Comparison of ENCODE assay signal across 6 cellular contexts in the genomic region with DNA sequence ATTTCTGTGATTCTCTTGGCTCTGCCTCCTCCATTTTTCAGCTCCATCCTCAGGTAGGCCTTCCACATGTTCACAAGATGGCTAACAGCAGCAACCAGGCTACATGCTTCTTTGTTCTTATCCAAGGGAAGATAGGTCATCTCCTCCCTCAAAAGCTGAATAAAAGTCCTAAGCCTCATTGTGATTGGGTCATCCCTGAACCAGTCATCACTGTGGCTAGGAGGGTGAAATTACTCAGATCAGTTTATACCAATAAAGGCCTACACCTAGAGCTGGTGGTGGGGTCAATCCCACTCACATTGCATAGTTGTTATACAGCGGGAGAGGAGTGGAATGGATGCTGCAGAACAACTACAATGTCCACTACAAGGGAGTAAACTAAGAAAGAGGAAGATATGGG. TPM values are rescaled to one million over a fixed set of nuclear protein-coding genes. Genes with fewer than 3 reads are reported as not detected.
DNase-seq lines count a peak whose midpoint lies in the region; ATAC-seq, FAIRE-seq and TF ChIP-seq lines count a peak whose summit lies in the region.
"Not testable (repeated sequence)": the region's sequence is repeated elsewhere in the genome, so short reads cannot be mapped to it uniquely, and the experiment has no call there.

No MANE protein-coding gene starts in this region.

- not testable (repeated sequence) for H3K36me3 Mint-ChIP-seq in activated CD4-positive, alpha-beta T cell treated with anti-CD3 and anti-CD28 coated beads for 36 hours (ENCODE audit: low read depth); activated naive CD8-positive, alpha-beta T cell treated with anti-CD3 and anti-CD28 coated beads, Interleukin-2, amount 50 U/mL, for 24 hours (ENCODE audit: low read depth); stimulated activated effector memory CD8-positive, alpha-beta T cell treated with anti-CD3 and anti-CD28 coated beads, Interleukin-12 subunit alpha, Interleukin-12 subunit beta, amount 100 ng/mL, for 72 hours

- H3K9me3 Mint-ChIP-seq in activated CD4-positive, alpha-beta T cell treated with anti-CD3 and anti-CD28 coated beads for 36 hours (ENCODE audit: low read depth); activated naive CD8-positive, alpha-beta T cell treated with anti-CD3 and anti-CD28 coated beads, Interleukin-2, amount 50 U/mL, for 24 hours; stimulated activated effector memory CD8-positive, alpha-beta T cell treated with anti-CD3 and anti-CD28 coated beads, Interleukin-12 subunit alpha, Interleukin-12 subunit beta, amount 100 ng/mL, for 72 hours: not testable (repeated sequence)

- not testable (repeated sequence) for H3K4me1 ChIP-seq in A549

- not testable (repeated sequence) for DNase-seq in A549 (ENCODE audit: low read depth in 1 of 2, low spot score in 1 of 2); GM12892 (ENCODE audit: insufficient read length); activated CD4-positive, alpha-beta T cell treated with anti-CD3 and anti-CD28 coated beads for 36 hours; activated naive CD8-positive, alpha-beta T cell treated with anti-CD3 and anti-CD28 coated beads, Interleukin-2, amount 50 U/mL, for 24 hours; bronchial epithelial cell (ENCODE audit: low read depth); stimulated activated effector memory CD8-positive, alpha-beta T cell treated with anti-CD3 and anti-CD28 coated beads, Interleukin-12 subunit alpha, Interleukin-12 subunit beta, amount 100 ng/mL, for 72 hours (ENCODE audit: low spot score in 2 of 2)

- POLR2A ChIA-PET in A549 (lab: Yijun Ruan, JAX) = not testable (repeated sequence)
- POLR2A ChIA-PET in activated CD4-positive, alpha-beta T cell treated with anti-CD3 and anti-CD28 coated beads for 36 hours (lab: Charles Lee) = interaction anchor here (0.6 kb wide), 1 partner anchor 49 kb away, joined by 4 read pairs; no protein-coding TSS in a partner anchor

- not testable (repeated sequence) for TF ChIP-seq POLR2A in A549 (IDR thresholded peaks at IDR 0.05; ENCODE audit: low read length); GM12892 (IDR thresholded peaks at IDR 0.05; ENCODE audit: low read depth, low read length)

- TF ChIP-seq RAD21 in A549 (conservative IDR thresholded peaks at IDR 0.05 in 1 of 2, IDR thresholded peaks at IDR 0.05 in 1 of 2) = not testable (repeated sequence)

- CTCF ChIA-PET in A549 (lab: Yijun Ruan, JAX); activated CD4-positive, alpha-beta T cell treated with anti-CD3 and anti-CD28 coated beads for 36 hours (lab: Charles Lee): not testable (repeated sequence)

- not testable (repeated sequence) for H3K9me3 ChIP-seq in A549

- H3K4me1 Mint-ChIP-seq in activated CD4-positive, alpha-beta T cell treated with anti-CD3 and anti-CD28 coated beads for 36 hours; activated naive CD8-positive, alpha-beta T cell treated with anti-CD3 and anti-CD28 coated beads, Interleukin-2, amount 50 U/mL, for 24 hours; stimulated activated effector memory CD8-positive, alpha-beta T cell treated with anti-CD3 and anti-CD28 coated beads, Interleukin-12 subunit alpha, Interleukin-12 subunit beta, amount 100 ng/mL, for 72 hours: not testable (repeated sequence)

- not testable (repeated sequence) for H3K36me3 ChIP-seq in bronchial epithelial cell (ENCODE audit: control insufficient read depth, insufficient read depth, low read length)

- intact Hi-C loops in activated CD4-positive, alpha-beta T cell treated with anti-CD3 and anti-CD28 coated beads for 36 hours (cut with DNase I, micrococcal nuclease) = not testable (repeated sequence)

- not testable (repeated sequence) for H3K4me3 ChIP-seq in A549; bronchial epithelial cell (ENCODE audit: low read depth, low read length)

- FAIRE-seq in A549 (lab: Jason Lieb, UNC) = peak; percentile 90
- peak; percentile 81 for FAIRE-seq in GM12892 (lab: Jason Lieb, UNC)
- peak; percentile 13 for FAIRE-seq in bronchial epithelial cell (lab: Jason Lieb, UNC)

- TF ChIP-seq EP300 in A549 (IDR thresholded peaks at IDR 0.05) = not testable (repeated sequence)

- WGBS in A549 (ENCODE audit: missing lambda C conversion rate) = 92% methylated on average over 1 of the region's 1 CpG

- H3K4me2 ChIP-seq in A549 = not testable (repeated sequence)

- TF ChIP-seq CTCF in A549 (IDR thresholded peaks at IDR 0.05); bronchial epithelial cell (IDR thresholded peaks at IDR 0.05; ENCODE audit: insufficient read depth, low read length, severe bottlenecking): not testable (repeated sequence)

- H3K27ac Mint-ChIP-seq in activated CD4-positive, alpha-beta T cell treated with anti-CD3 and anti-CD28 coated beads for 36 hours; activated naive CD8-positive, alpha-beta T cell treated with anti-CD3 and anti-CD28 coated beads, Interleukin-2, amount 50 U/mL, for 24 hours; stimulated activated effector memory CD8-positive, alpha-beta T cell treated with anti-CD3 and anti-CD28 coated beads, Interleukin-12 subunit alpha, Interleukin-12 subunit beta, amount 100 ng/mL, for 72 hours: not testable (repeated sequence)

- not testable (repeated sequence) for H3K27me3 ChIP-seq in bronchial epithelial cell (ENCODE audit: control insufficient read depth, insufficient read depth, low read length)

- H3K27ac ChIP-seq in A549 = not testable (repeated sequence)

- not testable (repeated sequence) for H3K4me3 Mint-ChIP-seq in activated CD4-positive, alpha-beta T cell treated with anti-CD3 and anti-CD28 coated beads for 36 hours; activated naive CD8-positive, alpha-beta T cell treated with anti-CD3 and anti-CD28 coated beads, Interleukin-2, amount 50 U/mL, for 24 hours; stimulated activated effector memory CD8-positive, alpha-beta T cell treated with anti-CD3 and anti-CD28 coated beads, Interleukin-12 subunit alpha, Interleukin-12 subunit beta, amount 100 ng/mL, for 72 hours

- not testable (repeated sequence) for H3K27me3 Mint-ChIP-seq in activated CD4-positive, alpha-beta T cell treated with anti-CD3 and anti-CD28 coated beads for 36 hours; activated naive CD8-positive, alpha-beta T cell treated with anti-CD3 and anti-CD28 coated beads, Interleukin-2, amount 50 U/mL, for 24 hours

- not testable (repeated sequence) for ATAC-seq in A549
- peak; percentile 26 for ATAC-seq in activated CD4-positive, alpha-beta T cell treated with anti-CD3 and anti-CD28 coated beads for 36 hours
- ATAC-seq in activated naive CD8-positive, alpha-beta T cell treated with anti-CD3 and anti-CD28 coated beads, Interleukin-2, amount 50 U/mL, for 24 hours = peak; percentile 65
- ATAC-seq in stimulated activated effector memory CD8-positive, alpha-beta T cell treated with anti-CD3 and anti-CD28 coated beads, Interleukin-12 subunit alpha, Interleukin-12 subunit beta, amount 100 ng/mL, for 72 hours = peak; percentile 51

RNA-seq across cellular contexts. Expression of a gene that starts 56.0 kb away (rescaled TPM):
- polyA plus RNA-seq in A549 (2011; rRNA removed) = 85.4 and 100 TPM in 2 replicates
- 46.2 and 48.1 TPM in 2 replicates for polyA plus RNA-seq in A549 (2012; cell fraction: cytosol; rRNA removed)
- 55.1 and 84.6 TPM in 2 replicates for polyA plus RNA-seq in A549 (2012; cell fraction: nucleus; rRNA removed)
- 72.1 to 79.4 TPM (median 76.7 TPM) in 3 replicates for polyA plus RNA-seq in A549 (2017; fragmentation: RNase III; extraction: RNeasy Plus Mini Kit Qiagen cat#74134 plus additional on column Dnase treatment)
- 76.7 and 87.6 TPM in 2 replicates for polyA minus RNA-seq in A549 (2011; rRNA and poly(A)+ RNA removed)
- polyA plus RNA-seq in GM12892 (2012; ENCODE audit: missing spikeins) = 60.2 TPM
- 100 to 1,000 TPM; 155 to 190 TPM for total RNA-seq in activated CD4-positive, alpha-beta T cell treated with anti-CD3 and anti-CD28 coated beads for 36 hours
- 9.0 and 15.0 TPM in 2 replicates for total RNA-seq in bronchial epithelial cell

RNA-seq across cellular contexts. Expression of a gene that starts 56.2 kb away (rescaled TPM):
- 0.52 and 0.73 TPM in 2 replicates for polyA plus RNA-seq in A549 (2011; rRNA removed)
- polyA plus RNA-seq in A549 (2012; cell fraction: cytosol; rRNA removed) = 0.24 and 0.29 TPM in 2 replicates
- 0.36 and 0.40 TPM in 2 replicates for polyA plus RNA-seq in A549 (2012; cell fraction: nucleus; rRNA removed)
- polyA plus RNA-seq in A549 (2017; fragmentation: RNase III; extraction: RNeasy Plus Mini Kit Qiagen cat#74134 plus additional on column Dnase treatment) = 0.96 to 1.5 TPM (median 1.1 TPM) in 3 replicates
- 0.29 and 0.68 TPM in 2 replicates for polyA minus RNA-seq in A549 (2011; rRNA and poly(A)+ RNA removed)
- 0.70 TPM for polyA plus RNA-seq in GM12892 (2012; ENCODE audit: missing spikeins)
- total RNA-seq in activated CD4-positive, alpha-beta T cell treated with anti-CD3 and anti-CD28 coated beads for 36 hours = under 1 TPM; 0.46 to 0.95 TPM
- 0.26 and 1.0 TPM in 2 replicates for total RNA-seq in bronchial epithelial cell
